Comparison of ENCODE assay signal across 31 cellular contexts in genomic region chr19:46591254-46591653, GRCh38. TPM values are rescaled to one million over a fixed set of nuclear protein-coding genes. Genes with fewer than 3 reads are reported as not detected.
"Had no signal": no experiment of that assay in that cellular context is flagged by ENCODE, and none has a peak within 500 bp of the region (broad histone marks: within the 10 kb centered on the region; RNA-seq: fewer than 3 reads in every experiment).

No MANE protein-coding gene starts in this region.

- H3K4me3 ChIP-seq: stomach, suprapubic skin, testis, thoracic aorta, thyroid gland, tibial artery, tibial nerve, transverse colon, upper lobe of left lung, upper lobe of right lung, uterus, vagina had no signal

- H3K9me3 ChIP-seq: stomach, suprapubic skin, testis, thoracic aorta, thyroid gland, tibial artery, tibial nerve, transverse colon, upper lobe of left lung, upper lobe of right lung, uterus, vagina had no signal

- H3K27ac ChIP-seq: stomach, suprapubic skin, testis, thoracic aorta, thyroid gland, tibial artery, tibial nerve, transverse colon, upper lobe of left lung, upper lobe of right lung, uterus, vagina had no signal

- H3K4me1 ChIP-seq: stomach, suprapubic skin, testis, thyroid gland, tibial artery, transverse colon, upper lobe of right lung, uterus, vagina had no signal

- ATAC-seq: stimulated activated effector memory CD8-positive, alpha-beta T cell treated with anti-CD3 and anti-CD28 coated beads, Interleukin-12 subunit alpha, Interleukin-12 subunit beta, amount 100 ng/mL, for 72 hours; stimulated activated memory B cell treated with anti-CD40 and anti-IgM and Interleukin-4, amounts not matched to agents 10 μg/mL and 1 μg/mL and 100 μg/mL, for 72 hours; stimulated activated naive B cell treated with anti-CD40 and anti-IgM and Interleukin-4, amounts not matched to agents 10 μg/mL and 1 μg/mL and 100 μg/mL, for 72 hours; stimulated activated naive CD8-positive, alpha-beta T cell treated with anti-CD3 and anti-CD28 coated beads, Interleukin-15, amount 100 ng/mL, for 72 hours; stimulated activated naive CD8-positive, alpha-beta T cell treated with anti-CD3 and anti-CD28 coated beads, Interleukin-15, Interleukin-2, amounts not matched to agents 100 U/mL and 50 U/mL, for 24 hours; upper lobe of right lung had no signal

- H3K27me3 ChIP-seq: stomach, suprapubic skin, testis, thyroid gland, tibial artery, tibial nerve, transverse colon, upper lobe of left lung, upper lobe of right lung, uterus, vagina had no signal

- DNase-seq: stimulated activated CD4-positive, alpha-beta T cell treated with anti-CD3 and anti-CD28 coated beads, Interleukin-2, amount 100 ng/mL, for 48 hours; stimulated activated CD4-positive, alpha-beta T cell treated with anti-CD3 and anti-CD28 coated beads, Interleukin-4, amount 100 ng/mL, for 1 hour; stimulated activated CD4-positive, alpha-beta T cell treated with anti-CD3 and anti-CD28 coated beads, Interleukin-4, amount 100 ng/mL, for 24 hours; stimulated activated CD4-positive, alpha-beta T cell treated with anti-CD3 and anti-CD28 coated beads, Interleukin-4, amount 100 ng/mL, for 4 hours; stimulated activated CD8-positive, alpha-beta memory T cell treated with anti-CD3 and anti-CD28 coated beads, Interleukin-4, amount 100 ng/mL, for 48 hours; stimulated activated naive B cell treated with anti-CD40 and anti-IgM and Interleukin-4, amounts not matched to agents 10 μg/mL and 1 μg/mL and 100 μg/mL, for 72 hours; stimulated activated naive CD4-positive, alpha-beta T cell; stimulated activated naive CD4-positive, alpha-beta T cell treated with Interleukin-2 at 50 U/mL for 16 hours; stimulated activated naive CD8-positive, alpha-beta T cell treated with anti-CD3 and anti-CD28 coated beads, Interleukin-15, amount 100 ng/mL, for 72 hours; stimulated activated naive CD8-positive, alpha-beta T cell treated with anti-CD3 and anti-CD28 coated beads, Interleukin-15, Interleukin-2, amounts not matched to agents 100 U/mL and 50 U/mL, for 24 hours; stomach; substantia nigra; thyroid gland; tibial artery; transverse colon; trophoblast cell; upper lobe of left lung; upper lobe of right lung; uterus had no signal

- H3K36me3 ChIP-seq: stomach, suprapubic skin, thoracic aorta, thyroid gland, tibial artery, tibial nerve, transverse colon, upper lobe of left lung, upper lobe of right lung, uterus, vagina had no signal

RNA-seq across cellular contexts. Expression of gene GNG8, which starts 44.7 kb away (rescaled TPM):
- total RNA-seq: stomach, subcutaneous adipose tissue, suprapubic skin, temporal lobe, testis, thoracic aorta, thyroid gland, tibial nerve, transverse colon, upper lobe of left lung, upper lobe of right lung, ureter, urinary bladder, uterus, vagina had no signal
- polyA plus RNA-seq: stomach, thymus, urinary bladder had no signal
